ENCODE assay signal across 19 cellular contexts in genomic region chr3:155302476-155302875, GRCh38. TPM values are rescaled to one million over a fixed set of nuclear protein-coding genes. Genes with fewer than 3 reads are reported as not detected.
DNase-seq lines count a peak whose midpoint lies in the region; ATAC-seq, FAIRE-seq and TF ChIP-seq lines count a peak whose summit lies in the region.
"Had no signal": no experiment of that assay in that cellular context is flagged by ENCODE, and none has a peak within 500 bp of the region (broad histone marks: within the 10 kb centered on the region; RNA-seq: fewer than 3 reads in every experiment).

No MANE protein-coding gene starts in this region.

- H2BK12ac ChIP-seq in H9 (ENCODE audit: insufficient read length, low read depth, low read length) = no peak overlapping the region

- no peak overlapping the region for H4K5ac ChIP-seq in H9 (ENCODE audit: insufficient read length, low read depth, low read length)

- H2BK15ac ChIP-seq in H9 (ENCODE audit: low read depth, low read length) = no peak overlapping the region

- H3K4me2 ChIP-seq in H9 (ENCODE audit: insufficient read depth, insufficient read length, low read length) = no peak overlapping the region

- no peak overlapping the region for H2BK20ac ChIP-seq in H9 (ENCODE audit: low read depth, low read length, poor library complexity, severe bottlenecking)

- H3K79me1 ChIP-seq in H9 (ENCODE audit: insufficient read depth, low read depth, low read length, poor library complexity, severe bottlenecking) = no peaks in the 10 kb centered on the region

- no peak overlapping the region for H3K9ac ChIP-seq in H9 (ENCODE audit: extremely low read depth, insufficient read length, low read length)

- intact Hi-C loops in aorta (cut with DNase I) = no loop called here

- H3K4me1 Mint-ChIP-seq in activated T-cell treated with anti-CD3 and anti-CD28 coated beads, Interleukin-2, amount 50 U/mL, for 24 hours (ENCODE audit: low read depth) = no peaks in the 10 kb centered on the region
- H3K4me1 Mint-ChIP-seq in H9 = peaks cover 2 to 3% of the 10 kb centered on the region in 2 experiments; a peak in 1 of 4 replicates
- H3K4me1 Mint-ChIP-seq: activated CD4-positive, alpha-beta memory T cell treated with anti-CD3 and anti-CD28 coated beads, Interleukin-2, amount 10 ng/mL, durations not matched to agents 7 days and 5 days; stimulated activated naive CD8-positive, alpha-beta T cell treated with anti-CD3 and anti-CD28 coated beads, Interleukin-15, amount 100 ng/mL, for 72 hours had no signal

- no peak overlapping the region for H3T11ph ChIP-seq in H9 (ENCODE audit: low read length)

- 55 to 66% methylated on average over 2 of the region's 2 CpGs for WGBS in aorta, 2 donors
- WGBS in H9 (ENCODE audit: extremely low coverage, insufficient read length, low lambda C conversion rate) = no CpG with 5 or more reads among the region's 2 CpGs

- ATAC-seq in aorta (ENCODE audit: low FRiP score) = no peak
- no peak for ATAC-seq in HG02870 (IDR thresholded peaks at IDR 0.05; ENCODE audit: unreplicated experiment)
- ATAC-seq: activated naive CD8-positive, alpha-beta T cell treated with anti-CD3 and anti-CD28 coated beads, Interleukin-2, amount 50 U/mL, for 24 hours; left colon; stimulated activated naive CD8-positive, alpha-beta T cell treated with anti-CD3 and anti-CD28 coated beads, Interleukin-15, amount 100 ng/mL, for 72 hours had no signal

- no peak overlapping the region for H3K18ac ChIP-seq in H9 (ENCODE audit: insufficient read length, low read depth, low read length)

- H3K9me3 Mint-ChIP-seq in activated T-cell treated with anti-CD3 and anti-CD28 coated beads, Interleukin-2, amount 50 U/mL, for 24 hours = peaks cover 9% of the 10 kb centered on the region
- H3K9me3 Mint-ChIP-seq in H9 = peaks cover 7 to 8% of the 10 kb centered on the region in 2 experiments; a peak in 4 of 5 replicates
- H3K9me3 Mint-ChIP-seq: activated CD4-positive, alpha-beta memory T cell treated with anti-CD3 and anti-CD28 coated beads, Interleukin-2, amount 10 ng/mL, durations not matched to agents 7 days and 5 days; activated naive CD8-positive, alpha-beta T cell treated with anti-CD3 and anti-CD28 coated beads, Interleukin-2, amount 50 U/mL, for 24 hours had no signal

- H3K23me2 ChIP-seq in H9 (ENCODE audit: insufficient read length, low read depth, low read length, poor library complexity, severe bottlenecking) = no peaks in the 10 kb centered on the region

- H4K20me1 ChIP-seq in H9 (ENCODE audit: control insufficient read depth, insufficient read depth, insufficient read length) = no peaks in the 10 kb centered on the region

- no peak overlapping the region for H3K23ac ChIP-seq in H9 (ENCODE audit: insufficient read length, low read depth, low read length)

- no peaks in the 10 kb centered on the region for H3K9me3 ChIP-seq in aorta (ENCODE audit: control insufficient read depth, low read length)
- H3K9me3 ChIP-seq in H9 (ENCODE audit: control insufficient read depth, low read depth, low read length) = no peaks in the 10 kb centered on the region
- H3K9me3 ChIP-seq: BE2C, colonic mucosa had no signal

- H2AFZ ChIP-seq in H9 (ENCODE audit: low read length) = no peak overlapping the region

- no peak overlapping the region for H2BK120ac ChIP-seq in H9 (ENCODE audit: low read depth, low read length, poor library complexity, severe bottlenecking)

- H3K4me1 ChIP-seq in aorta (ENCODE audit: control insufficient read depth in 1 of 2, insufficient read depth in 2 of 2, low read length in 2 of 2) (no peaks in the 10 kb centered on the region), H9 (ENCODE audit: insufficient read depth, low read length) (no peaks in the 10 kb centered on the region)
- H3K4me1 ChIP-seq: BE2C, colonic mucosa had no signal

- H2BK5ac ChIP-seq in H9 (ENCODE audit: insufficient read length, low read length) = no peak overlapping the region

- no peak overlapping the region for H2AK5ac ChIP-seq in H9 (ENCODE audit: insufficient read length, low read length)

- no peak overlapping the region for H3K27ac Mint-ChIP-seq in activated T-cell treated with anti-CD3 and anti-CD28 coated beads, Interleukin-2, amount 50 U/mL, for 24 hours
- H3K27ac Mint-ChIP-seq in H9 = no peak overlapping the region; a peak in 1 of 7 replicates
- H3K27ac Mint-ChIP-seq: activated CD4-positive, alpha-beta memory T cell treated with anti-CD3 and anti-CD28 coated beads, Interleukin-2, amount 10 ng/mL, durations not matched to agents 7 days and 5 days; activated naive CD8-positive, alpha-beta T cell treated with anti-CD3 and anti-CD28 coated beads, Interleukin-2, amount 50 U/mL, for 24 hours; stimulated activated naive CD8-positive, alpha-beta T cell treated with anti-CD3 and anti-CD28 coated beads, Interleukin-15, amount 100 ng/mL, for 72 hours had no signal

- DNase-seq in AG08396 (ENCODE audit: low spot score) = peak; percentile 57
- peak; percentile 59 for DNase-seq in M059J (ENCODE audit: low read depth)
- peak; percentile 42 for DNase-seq in bronchial epithelial cell (ENCODE audit: low read depth)
- peak; percentile 75 for DNase-seq in kidney tubule cell (ENCODE audit: low spot score)
- DNase-seq in aorta = no peak
- DNase-seq in activated T-cell treated with anti-CD3 and anti-CD28 coated beads, Interleukin-2, amount 50 U/mL, for 24 hours = no peak
- DNase-seq in H9 = no peak
- DNase-seq: activated CD4-positive, alpha-beta memory T cell treated with anti-CD3 and anti-CD28 coated beads, Interleukin-2, amount 10 ng/mL, durations not matched to agents 7 days and 5 days; activated naive CD8-positive, alpha-beta T cell treated with anti-CD3 and anti-CD28 coated beads, Interleukin-2, amount 50 U/mL, for 24 hours; BE2C; colonic mucosa; DMS153; left colon; NCI-H526 treated with DMSO at 0.1 percent for 48 hours; stimulated activated naive CD8-positive, alpha-beta T cell treated with anti-CD3 and anti-CD28 coated beads, Interleukin-15, amount 100 ng/mL, for 72 hours had no signal

- H3K36me3 ChIP-seq in bronchial epithelial cell (ENCODE audit: control insufficient read depth, insufficient read depth, low read length) = no peaks in the 10 kb centered on the region
- no peaks in the 10 kb centered on the region for H3K36me3 ChIP-seq in aorta (ENCODE audit: control insufficient read depth in 1 of 2, insufficient read depth in 2 of 2, low read length in 1 of 2)
- H3K36me3 ChIP-seq: BE2C, colonic mucosa had no signal

- H3K4me3 Mint-ChIP-seq in activated T-cell treated with anti-CD3 and anti-CD28 coated beads, Interleukin-2, amount 50 U/mL, for 24 hours = no peak overlapping the region
- no peak overlapping the region for H3K4me3 Mint-ChIP-seq in H9
- H3K4me3 Mint-ChIP-seq: activated CD4-positive, alpha-beta memory T cell treated with anti-CD3 and anti-CD28 coated beads, Interleukin-2, amount 10 ng/mL, durations not matched to agents 7 days and 5 days; activated naive CD8-positive, alpha-beta T cell treated with anti-CD3 and anti-CD28 coated beads, Interleukin-2, amount 50 U/mL, for 24 hours; stimulated activated naive CD8-positive, alpha-beta T cell treated with anti-CD3 and anti-CD28 coated beads, Interleukin-15, amount 100 ng/mL, for 72 hours had no signal

- no peaks in the 10 kb centered on the region for H3K79me2 ChIP-seq in H9 (ENCODE audit: insufficient read depth, low read length)

- no peaks in the 10 kb centered on the region for H3K27me3 Mint-ChIP-seq in activated T-cell treated with anti-CD3 and anti-CD28 coated beads, Interleukin-2, amount 50 U/mL, for 24 hours
- H3K27me3 Mint-ChIP-seq in H9 (ENCODE audit: low read depth) = no peaks in the 10 kb centered on the region
- H3K27me3 Mint-ChIP-seq: activated CD4-positive, alpha-beta memory T cell treated with anti-CD3 and anti-CD28 coated beads, Interleukin-2, amount 10 ng/mL, durations not matched to agents 7 days and 5 days; activated naive CD8-positive, alpha-beta T cell treated with anti-CD3 and anti-CD28 coated beads, Interleukin-2, amount 50 U/mL, for 24 hours; stimulated activated naive CD8-positive, alpha-beta T cell treated with anti-CD3 and anti-CD28 coated beads, Interleukin-15, amount 100 ng/mL, for 72 hours had no signal

- no peak overlapping the region for H3K56ac ChIP-seq in H9 (ENCODE audit: insufficient read length, low read depth, low read length)

- H3K4ac ChIP-seq in H9 (ENCODE audit: low read depth, low read length) = no peak overlapping the region

- no peak overlapping the region for H3K14ac ChIP-seq in H9 (ENCODE audit: insufficient read depth, low read length)

- no peak for FAIRE-seq in bronchial epithelial cell (lab: Jason Lieb, UNC)
- FAIRE-seq: endothelial cell of umbilical vein, urothelium cell line had no signal

- TF ChIP-seq CTCF in bronchial epithelial cell (IDR thresholded peaks at IDR 0.05; ENCODE audit: insufficient read depth, low read length, severe bottlenecking) (no peak), H9 (conservative IDR thresholded peaks at IDR 0.05) (no peak)

- H3K27ac ChIP-seq in aorta (ENCODE audit: low read depth in 1 of 2, low read length in 2 of 2) (no peak overlapping the region), H9 (ENCODE audit: insufficient read length, low read depth, low read length) (no peak overlapping the region)
- H3K27ac ChIP-seq: colonic mucosa had no signal

- H4K91ac ChIP-seq in H9 (ENCODE audit: insufficient read length, low read depth, low read length) = no peak overlapping the region

- H3K27me3 ChIP-seq in bronchial epithelial cell (ENCODE audit: control insufficient read depth, insufficient read depth, low read length) (no peaks in the 10 kb centered on the region), aorta (ENCODE audit: control insufficient read depth in 1 of 2, insufficient read depth in 2 of 2, low read length in 1 of 2) (no peaks in the 10 kb centered on the region), H9 (ENCODE audit: insufficient read depth, low read length) (no peaks in the 10 kb centered on the region)
- H3K27me3 ChIP-seq: BE2C, colonic mucosa had no signal

- H4K8ac ChIP-seq in H9 (replicated peaks; ENCODE audit: insufficient read length, low read depth, low read length) = no peak overlapping the region

- H3K36me3 Mint-ChIP-seq in activated T-cell treated with anti-CD3 and anti-CD28 coated beads, Interleukin-2, amount 50 U/mL, for 24 hours (ENCODE audit: low read depth) = no peaks in the 10 kb centered on the region
- peaks cover 2 to 8% (median 6%) of the 10 kb centered on the region in 3 experiments; a peak in 6 of 7 replicates for H3K36me3 Mint-ChIP-seq in H9 (ENCODE audit: insufficient read depth in 1 of 3, low read depth in 3 of 3)

- H3K4me3 ChIP-seq in bronchial epithelial cell (ENCODE audit: low read depth, low read length) (no peak overlapping the region), aorta (ENCODE audit: low read length in 2 of 2) (no peak overlapping the region)
- H3K4me3 ChIP-seq: colonic mucosa had no signal

RNA-seq across cellular contexts. Expression of gene STRIT1, which starts 9.0 kb away (rescaled TPM):
- total RNA-seq in M059J (2014; rRNA removed; shearing (Covaris generic)) = not detected in 2 replicates
- total RNA-seq in bronchial epithelial cell (not detected in 2 replicates), aorta (not detected), H9 (2021) (0.26 TPM in 1 of 2 replicates, not detected in the other)
- 1 to 10 TPM in 1 of 2 donors, under 1 TPM in 1; 0.69 to 1.3 TPM for polyA plus RNA-seq in aorta
- total RNA-seq: activated CD4-positive, alpha-beta memory T cell treated with anti-CD3 and anti-CD28 coated beads, Interleukin-2, amount 10 ng/mL, durations not matched to agents 7 days and 5 days; colonic mucosa; endothelial cell of umbilical vein; left colon; posterior vena cava had no signal
- polyA plus RNA-seq: endothelial cell of umbilical vein had no signal

Comparison
In these comparisons a context has a peak if more than half of its experiments do, and no peak if none do; other contexts are left out.
1. DNase-seq: peak in AG08396 (single experiment), M059J (single experiment), bronchial epithelial cell (single experiment) and kidney tubule cell (single experiment); none in aorta (0 of 2), activated T-cell treated with anti-CD3 and anti-CD28 coated beads, Interleukin-2, amount 50 U/mL, for 24 hours (single experiment) and H9 (single experiment).